In the genomic region with DNA sequence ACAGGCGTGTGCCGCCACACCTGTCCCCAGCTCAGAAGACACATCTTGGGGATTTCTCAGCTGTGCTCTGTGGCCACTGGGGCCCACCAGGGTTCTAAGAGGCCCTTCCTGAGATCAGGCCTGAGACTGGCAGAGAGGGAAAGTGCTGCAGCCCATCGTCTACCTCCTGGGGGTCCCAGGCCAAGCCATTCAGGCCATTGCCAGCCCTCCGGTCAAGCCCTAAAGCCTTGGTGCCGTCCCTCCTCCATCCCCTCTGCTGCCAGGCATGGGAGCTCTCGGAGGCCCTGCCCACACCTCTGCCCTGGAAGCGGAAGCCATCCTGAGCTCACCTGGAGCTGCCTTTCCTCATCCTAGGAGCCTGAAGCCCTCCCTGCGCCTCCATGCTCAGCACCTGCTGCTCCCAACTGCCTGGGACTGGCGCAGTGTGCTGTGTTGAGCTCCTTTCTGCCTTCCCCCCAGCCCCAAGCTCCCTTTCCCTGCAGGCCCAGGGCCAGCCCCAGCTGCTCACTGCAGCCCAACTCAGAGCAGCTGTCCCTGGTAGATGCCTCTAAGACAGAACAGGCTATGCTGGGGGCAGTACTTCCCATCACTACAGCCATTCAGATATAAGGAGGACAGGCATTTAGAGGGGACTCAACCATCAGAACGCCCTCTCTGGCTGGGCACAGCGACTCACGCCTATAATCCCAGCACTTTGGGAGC, we compare ENCODE assay signal across 15 cellular contexts. TPM values are rescaled to one million over a fixed set of nuclear protein-coding genes. Genes with fewer than 3 reads are reported as not detected.
"Had no signal": no experiment of that assay in that cellular context is flagged by ENCODE, and none has a peak within 500 bp of the region (broad histone marks: within the 10 kb centered on the region; RNA-seq: fewer than 3 reads in every experiment).

No MANE protein-coding gene starts in this region.

- H3K36me3 Mint-ChIP-seq: activated naive CD8-positive, alpha-beta T cell; immature natural killer cell had no signal

- H3K9me3 Mint-ChIP-seq: activated T-cell treated with anti-CD3 and anti-CD28 coated beads, Interleukin-2, amount 50 U/mL, for 24 hours; immature natural killer cell; nephron progenitor cell had no signal

- H3K27ac Mint-ChIP-seq: activated naive CD8-positive, alpha-beta T cell; activated T-cell treated with anti-CD3 and anti-CD28 coated beads, Interleukin-2, amount 50 U/mL, for 24 hours; immature natural killer cell; nephron progenitor cell had no signal

- H3K4me1 Mint-ChIP-seq: immature natural killer cell had no signal

- H3K4me1 ChIP-seq: esophagus muscularis mucosa, thyroid gland, vagina had no signal

- H3K4me3 ChIP-seq: esophagus muscularis mucosa, ovary, thyroid gland, vagina had no signal

- ATAC-seq: activated CD4-positive, CD25-positive, alpha-beta regulatory T cell treated with anti-CD3 and anti-CD28 coated beads, Interleukin-2, amount 50 U/mL, for 24 hours; left colon had no signal

- H3K9me3 ChIP-seq: esophagus muscularis mucosa, ovary, thyroid gland, vagina had no signal

- H3K27me3 ChIP-seq: brain microvascular endothelial cell, esophagus muscularis mucosa, ovary, thyroid gland, vagina had no signal

- H3K27ac ChIP-seq: brain microvascular endothelial cell, esophagus muscularis mucosa, ovary, thyroid gland, vagina had no signal

- H3K27me3 Mint-ChIP-seq: activated naive CD8-positive, alpha-beta T cell; activated T-cell treated with anti-CD3 and anti-CD28 coated beads, Interleukin-2, amount 50 U/mL, for 24 hours had no signal

- H3K4me3 Mint-ChIP-seq: activated naive CD8-positive, alpha-beta T cell; activated T-cell treated with anti-CD3 and anti-CD28 coated beads, Interleukin-2, amount 50 U/mL, for 24 hours; immature natural killer cell; nephron progenitor cell had no signal

- DNase-seq: activated effector memory CD4-positive, alpha-beta T cell treated with anti-CD3 and anti-CD28 coated beads, Interleukin-2, amount 50 U/mL, for 16 hours; activated T-cell treated with anti-CD3 and anti-CD28 coated beads, Interleukin-2, amount 50 U/mL, for 24 hours; amygdala; brain microvascular endothelial cell; dermis blood vessel endothelial cell; immature natural killer cell; left colon; nephron progenitor cell; ovary; thyroid gland had no signal

- H3K36me3 ChIP-seq: brain microvascular endothelial cell, esophagus muscularis mucosa, ovary, thyroid gland, vagina had no signal

RNA-seq across cellular contexts. Expression of gene SLC7A9, which starts 2.9 kb away (rescaled TPM):
- total RNA-seq: dermis blood vessel endothelial cell, fibroblast of villous mesenchyme, vagina had no signal
- polyA plus RNA-seq: immature natural killer cell had no signal
